ENCODE assay signal across 13 cellular contexts in the genomic region with DNA sequence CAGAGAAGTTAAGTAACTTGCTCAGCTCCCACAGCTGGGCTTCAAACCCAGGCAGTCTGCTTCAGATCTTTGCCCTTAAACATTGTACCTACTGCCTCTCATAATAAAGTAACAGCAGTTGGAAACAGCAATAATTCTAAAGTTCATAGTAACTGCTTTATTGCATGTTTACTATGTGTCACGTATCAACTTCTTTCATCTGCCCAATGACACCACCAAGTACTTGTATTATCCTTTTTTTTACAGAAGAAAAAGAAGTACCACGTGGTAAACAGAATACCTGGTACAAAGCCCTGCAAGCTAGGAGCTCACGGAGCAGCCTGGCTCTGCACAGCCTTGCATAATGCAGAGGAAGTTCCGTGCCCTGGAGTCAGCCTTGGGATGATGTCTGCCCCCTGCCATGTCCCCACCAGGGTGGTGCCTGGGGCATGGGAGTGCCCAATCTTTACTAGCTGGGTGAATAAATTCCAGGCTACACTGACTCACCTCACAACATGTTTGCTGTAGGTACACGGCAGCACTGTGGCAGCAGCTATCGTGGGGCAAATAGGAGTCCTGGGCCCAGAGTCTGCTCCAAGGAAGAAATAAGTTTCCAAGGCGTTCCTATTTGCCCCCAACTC.
A peak's percentile ranks its signal among the peaks of the same experiment; 100 is the strongest.
DNase-seq lines count a peak whose midpoint lies in the region; ATAC-seq, FAIRE-seq and TF ChIP-seq lines count a peak whose summit lies in the region.
"Had no signal": no experiment of that assay in that cellular context is flagged by ENCODE, and none has a peak within 500 bp of the region (broad histone marks: within the 10 kb centered on the region; RNA-seq: fewer than 3 reads in every experiment).

No MANE protein-coding gene starts in this region.

- POLR2A ChIA-PET in CD4-positive, alpha-beta T cell (lab: Charles Lee) = no interaction called here

- peak in 3 of 4 donors; percentile 58 to 75 (median 62) for ATAC-seq in pancreas
- ATAC-seq in CD4-positive, alpha-beta T cell (ENCODE audit: poor library complexity) = no peak
- no peak for ATAC-seq in GM18502 (IDR thresholded peaks at IDR 0.05; ENCODE audit: poor library complexity, unreplicated experiment)
- ATAC-seq in HG02610 (IDR thresholded peaks at IDR 0.05; ENCODE audit: unreplicated experiment) = no peak
- ATAC-seq: CD8-positive, alpha-beta T cell had no signal

- H3K27me3 Mint-ChIP-seq in CD4-positive, alpha-beta T cell = peaks cover 6% of the 10 kb centered on the region

- peak overlapping the region in 2 of 4 donors; percentile 8 to 15 for H3K27ac ChIP-seq in pancreas
- no peak overlapping the region for H3K27ac ChIP-seq in CD4-positive, alpha-beta T cell (ENCODE audit: low read depth, low read length)
- H3K27ac ChIP-seq: adrenal gland, neutrophil had no signal

- WGBS in pancreas, 2 donors = 85 to 87% methylated on average over 7 of the region's 7 CpGs

- CTCF ChIA-PET in CD4-positive, alpha-beta T cell (lab: Charles Lee) = no interaction called here

- TF ChIP-seq CTCF in epithelial cell of esophagus (IDR thresholded peaks at IDR 0.05; ENCODE audit: insufficient read depth, low read depth, low read length, missing control alignments) = peak; percentile 5
- no peak for TF ChIP-seq CTCF in pancreas (IDR thresholded peaks at IDR 0.05)
- no peak for TF ChIP-seq CTCF in CD4-positive, alpha-beta T cell (IDR thresholded peaks at IDR 0.05)

- H3K9me3 Mint-ChIP-seq in CD4-positive, alpha-beta T cell = no peaks in the 10 kb centered on the region
- H3K9me3 Mint-ChIP-seq: CD8-positive, alpha-beta T cell had no signal

- no peak overlapping the region for H3K27ac Mint-ChIP-seq in CD4-positive, alpha-beta T cell
- H3K27ac Mint-ChIP-seq: CD8-positive, alpha-beta T cell had no signal

- H3K4me1 ChIP-seq in pancreas = no peaks in the 10 kb centered on the region

- DNase-seq in ELF-1 (ENCODE audit: low read depth, low spot score) = peak; percentile 83
- peak; percentile 45 for DNase-seq in NCI-H460 (ENCODE audit: extremely low read depth, low read depth)
- peak; percentile 99 for DNase-seq in epithelial cell of esophagus (ENCODE audit: low read depth)
- no peak for DNase-seq in pancreas
- DNase-seq in CD4-positive, alpha-beta T cell = no peak
- no peak for DNase-seq in NCI-H510A (lab: John Stamatoyannopoulos, UW)
- DNase-seq: activated CD8-positive, alpha-beta memory T cell treated with anti-CD3 and anti-CD28 coated beads, Interleukin-2, amount 50 U/mL, for 48 hours; adrenal gland; CD8-positive, alpha-beta T cell; NCI-H1417 treated with DMSO at 0.1 percent for 48 hours had no signal

- no peak overlapping the region for H3K4me3 Mint-ChIP-seq in CD4-positive, alpha-beta T cell
- H3K4me3 Mint-ChIP-seq: CD8-positive, alpha-beta T cell had no signal

- no peaks in the 10 kb centered on the region for H3K4me1 Mint-ChIP-seq in CD4-positive, alpha-beta T cell (ENCODE audit: low read depth)

- FAIRE-seq in pancreas (lab: Jason Lieb, UNC) = no peak

- H3K36me3 ChIP-seq in pancreas = no peaks in the 10 kb centered on the region
- H3K36me3 ChIP-seq: adrenal gland, neutrophil had no signal

- no peaks in the 10 kb centered on the region for H3K36me3 Mint-ChIP-seq in CD4-positive, alpha-beta T cell (ENCODE audit: low read depth)
- H3K36me3 Mint-ChIP-seq: CD8-positive, alpha-beta T cell had no signal

- intact Hi-C loops in pancreas (cut with DNase I) = no loop called here
- intact Hi-C loops in CD4-positive, alpha-beta T cell (cut with DNase I, micrococcal nuclease) = no loop called here

- no peaks in the 10 kb centered on the region for H3K27me3 ChIP-seq in pancreas
- H3K27me3 ChIP-seq in CD4-positive, alpha-beta T cell (ENCODE audit: control insufficient read depth, insufficient read depth, low read length) = no peaks in the 10 kb centered on the region
- H3K27me3 ChIP-seq: adrenal gland had no signal

- H3K9me3 ChIP-seq in pancreas = no peaks in the 10 kb centered on the region
- no peaks in the 10 kb centered on the region for H3K9me3 ChIP-seq in CD4-positive, alpha-beta T cell (ENCODE audit: control insufficient read depth, low read length)
- H3K9me3 ChIP-seq: adrenal gland, neutrophil had no signal

- H3K4me3 ChIP-seq in epithelial cell of esophagus (ENCODE audit: low read length) = no peak overlapping the region
- no peak overlapping the region for H3K4me3 ChIP-seq in pancreas
- H3K4me3 ChIP-seq: adrenal gland had no signal

Comparison
In these comparisons a context has a peak if more than half of its experiments do, and no peak if none do; other contexts are left out.
1. DNase-seq: peak in ELF-1 (single experiment), NCI-H460 (single experiment) and epithelial cell of esophagus (single experiment); none in pancreas (0 of 6), CD4-positive, alpha-beta T cell (0 of 10) and NCI-H510A (single experiment).
2. ATAC-seq: peak in pancreas (3 of 4); none in CD4-positive, alpha-beta T cell (single experiment), GM18502 (single experiment) and HG02610 (single experiment).